28 cellular contexts compared by ENCODE assay signal in genomic region chr2:166223298-166223697, GRCh38.
"Had no signal": no experiment of that assay in that cellular context is flagged by ENCODE, and none has a peak within 500 bp of the region (broad histone marks: within the 10 kb centered on the region; RNA-seq: fewer than 3 reads in every experiment).

No MANE protein-coding gene starts in this region.

- ATAC-seq: effector memory CD8-positive, alpha-beta T cell; esophagus mucosa; foreskin keratinocyte; gastrocnemius medialis; gastroesophageal sphincter; heart left ventricle; heart right ventricle had no signal

- DNase-seq: colonic mucosa; cortex of kidney; dermis blood vessel endothelial cell; dorsolateral prefrontal cortex; effector CD4-positive, alpha-beta T cell; effector CD8-positive, alpha-beta T cell; effector memory CD4-positive, alpha-beta T cell; effector memory CD8-positive, alpha-beta T cell; endodermal cell; erythroblast; esophagus squamous epithelium; foreskin fibroblast; foreskin keratinocyte; foreskin melanocyte; gastrocnemius medialis; glutamatergic neuron; head of caudate nucleus; heart left ventricle; heart right ventricle had no signal

- H3K4me3 ChIP-seq: colonic mucosa, coronary artery, dorsolateral prefrontal cortex, esophagus muscularis mucosa, esophagus squamous epithelium, gastrocnemius medialis, gastroesophageal sphincter, heart left ventricle, heart right ventricle had no signal

- H3K4me1 Mint-ChIP-seq: endodermal cell had no signal

- H3K27ac Mint-ChIP-seq: dendritic cell treated with granulocyte-macrophage colony-stimulating factor and Interleukin-4, amounts not matched to agents 40 ng/mL and 50 ng/mL, for 4 days; effector memory CD8-positive, alpha-beta T cell; endodermal cell had no signal

- H3K27ac ChIP-seq: colonic mucosa, coronary artery, dorsolateral prefrontal cortex, epithelial cell of prostate, esophagus muscularis mucosa, esophagus squamous epithelium, foreskin keratinocyte, gastrocnemius medialis, gastroesophageal sphincter, heart left ventricle, heart right ventricle had no signal

- H3K36me3 ChIP-seq: colonic mucosa, esophagus muscularis mucosa, esophagus squamous epithelium, gastrocnemius medialis, gastroesophageal sphincter, heart left ventricle, heart right ventricle had no signal

- H3K27me3 ChIP-seq: colonic mucosa, dorsolateral prefrontal cortex, esophagus muscularis mucosa, esophagus squamous epithelium, foreskin keratinocyte, gastrocnemius medialis, gastroesophageal sphincter, heart left ventricle, heart right ventricle had no signal

- FAIRE-seq: colon, endometrium, frontal cortex had no signal

- H3K27me3 Mint-ChIP-seq: dendritic cell treated with granulocyte-macrophage colony-stimulating factor and Interleukin-4, amounts not matched to agents 40 ng/mL and 50 ng/mL, for 4 days; effector memory CD8-positive, alpha-beta T cell had no signal

- H3K9me3 ChIP-seq: colonic mucosa, esophagus muscularis mucosa, esophagus squamous epithelium, gastrocnemius medialis had no signal

- H3K4me3 Mint-ChIP-seq: dendritic cell treated with granulocyte-macrophage colony-stimulating factor and Interleukin-4, amounts not matched to agents 40 ng/mL and 50 ng/mL, for 4 days; effector memory CD8-positive, alpha-beta T cell; endodermal cell had no signal

- H3K9me3 Mint-ChIP-seq: endodermal cell had no signal

- H3K4me1 ChIP-seq: colonic mucosa, esophagus muscularis mucosa, esophagus squamous epithelium, foreskin keratinocyte, gastrocnemius medialis, gastroesophageal sphincter, heart left ventricle, heart right ventricle had no signal
